1 cellular context compared by ENCODE assay signal in genomic region chr13:52599037-52599852, GRCh38.
TF ChIP-seq lines count a peak whose summit lies in the region.

No MANE protein-coding gene starts in this region.

TF ChIP-seq in IMR-90, 13 proteins besides CTCF, POLR2A, EP300 and RAD21:
- TF ChIP-seq CHD1 (IDR thresholded peaks at IDR 0.05; ENCODE audit: low read depth, low read length) (no peak), ELK1 (IDR thresholded peaks at IDR 0.05; ENCODE audit: borderline replicate concordance, low read depth, low read length) (no peak)
